ENCODE assay signal across 10 cellular contexts in the genomic region with DNA sequence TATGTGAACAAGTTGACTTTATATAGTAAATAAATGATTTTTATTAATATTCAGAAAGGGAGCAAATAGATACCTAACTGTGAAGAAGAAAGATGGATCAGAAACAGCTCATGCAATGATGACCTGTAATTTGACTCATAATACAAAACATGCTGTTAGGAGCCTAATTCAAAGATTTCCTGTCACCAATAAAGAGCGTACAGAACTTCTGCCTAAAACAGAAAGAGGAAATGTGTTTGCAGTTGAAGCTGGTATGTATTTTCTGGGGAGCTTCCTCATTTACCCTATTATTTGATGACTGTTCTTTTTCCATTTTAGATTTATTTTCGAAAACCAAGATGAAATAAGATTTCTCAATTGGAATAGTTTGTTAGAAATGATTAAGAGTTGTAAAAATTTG. TPM values are rescaled to one million over a fixed set of nuclear protein-coding genes. Genes with fewer than 3 reads are reported as not detected.
DNase-seq lines count a peak whose midpoint lies in the region; ATAC-seq, FAIRE-seq and TF ChIP-seq lines count a peak whose summit lies in the region.
"Had no signal": no experiment of that assay in that cellular context is flagged by ENCODE, and none has a peak within 500 bp of the region (broad histone marks: within the 10 kb centered on the region; RNA-seq: fewer than 3 reads in every experiment).

No MANE protein-coding gene starts in this region.

- peak; percentile 94 for FAIRE-seq in GM12878 (lab: Jason Lieb, UNC)

- POLR2A ChIA-PET in GM12878 (lab: Charles Lee), result no interaction called here

- TF ChIP-seq CTCF in GM12878 (IDR thresholded peaks at IDR 0.05 in 2 of 3, conservative IDR thresholded peaks at IDR 0.05 in 1 of 3; ENCODE audit: control insufficient read depth in 2 of 3, extremely low read depth in 1 of 3, insufficient read depth in 1 of 3, low read depth in 3 of 3, low read length in 3 of 3), result no peak

- intact Hi-C loops in GM12878 (cut with micrococcal nuclease; ENCODE audit: unreplicated experiment), result no loop called here

- WGBS in GM12878 (ENCODE audit: insufficient coverage, insufficient replicate concordance, low lambda C conversion rate, missing lambda C conversion rate), result 9% methylated on average over 2 of the region's 2 CpGs

- 0 out of 4 replicates have a peak, but pooled peaks cover 0 to 4% of the 10 kb centered on the region in 2 experiments for H3K36me3 ChIP-seq in GM12878 (ENCODE audit: control insufficient read depth in 2 of 2, insufficient read depth in 2 of 2, low read length in 1 of 2)
- H3K36me3 ChIP-seq in effector memory CD4-positive, alpha-beta T cell (ENCODE audit: control insufficient read depth, insufficient read depth, low read length), result no peaks in the 10 kb centered on the region

- no peak overlapping the region; the same call in 1 of the 2 replicates for H2AFZ ChIP-seq in GM12878 (ENCODE audit: control insufficient read depth, low read depth, low read length)

- in situ Hi-C loops in GM12878 (cut with MboI) (no loop called here), ACHN (cut with HindIII; ENCODE audit: low pct_ligation_motif_present, low pct_unique_long_range_greater_than_20kb, low sequenced_read_pairs) (no loop called here)

- CTCF ChIA-PET in GM12878 (lab: Yijun Ruan, JAX), result interaction anchor here (0.6 to 1.6 kb wide), 6 partner anchors 10 to 848 kb away, joined by 3 to 5 read pairs (median 4); no protein-coding TSS in a partner anchor

- peaks cover 22% of the 10 kb centered on the region for H3K79me2 ChIP-seq in GM12878 (ENCODE audit: control insufficient read depth, insufficient read depth, low read length)

- peaks cover 16% of the 10 kb centered on the region for H3K4me1 ChIP-seq in GM12878 (ENCODE audit: control insufficient read depth, insufficient read depth, low read length)
- peaks cover 4% of the 10 kb centered on the region for H3K4me1 ChIP-seq in effector memory CD4-positive, alpha-beta T cell (ENCODE audit: control insufficient read depth, insufficient read depth, low read length, poor library complexity, severe bottlenecking)

- H3K27ac ChIP-seq in GM12878 (ENCODE audit: control insufficient read depth, insufficient read depth), result peak overlapping the region; percentile 52; the same call in 1 of the 2 replicates
- H3K27ac ChIP-seq in effector memory CD4-positive, alpha-beta T cell (ENCODE audit: insufficient read depth, low read length, poor library complexity, severe bottlenecking), result no peak overlapping the region

- BruUV-seq in GM12878 (replicated peaks; lab: Mats Ljungman, UMichigan), result no TSS peak

- TF ChIP-seq RAD21 in GM12878 (IDR thresholded peaks at IDR 0.05; ENCODE audit: insufficient read depth, low read depth, low read length), result no peak

- SMC1A ChIA-PET in GM12878 (lab: Charles Lee; ENCODE audit: uncharacterized antibody, unreplicated experiment), result interaction anchor here (1.0 to 1.7 kb wide), 5 partner anchors 10 to 14 kb away, joined by 3 to 5 read pairs (median 3); a partner anchor contains a TSS

- TF ChIP-seq POLR2A in GM12878 (IDR thresholded peaks at IDR 0.05; ENCODE audit: low read depth, low read length), result no peak

- no peaks in the 10 kb centered on the region for H3K27me3 ChIP-seq in GM12878 (replicated peaks in 1 of 2; ENCODE audit: control insufficient read depth in 2 of 2, insufficient read depth in 2 of 2, low read length in 1 of 2)
- H3K27me3 ChIP-seq in effector memory CD4-positive, alpha-beta T cell (replicated peaks; ENCODE audit: control insufficient read depth, insufficient read depth, low read length, poor library complexity, severe bottlenecking), result no peaks in the 10 kb centered on the region
- H3K27me3 ChIP-seq: heart left ventricle had no signal

- no peak overlapping the region for H3K9ac ChIP-seq in GM12878 (ENCODE audit: control insufficient read depth, insufficient read depth, low read length)

- DNase-seq in GF-D8 (lab: John Stamatoyannopoulos, UW) (peak; percentile 27), GM12878 (ENCODE audit: low read depth, low spot score) (no peak), activated gamma-delta T cell (lab: John Stamatoyannopoulos, UW) (no peak), NCI-H345 (lab: John Stamatoyannopoulos, UW) (no peak), ACHN (no peak)
- DNase-seq in effector memory CD4-positive, alpha-beta T cell, result no peak
- DNase-seq: heart left ventricle, NCI-H2081 had no signal

- H3K4me3 ChIP-seq in GM12878, result no peak overlapping the region
- no peak overlapping the region for H3K4me3 ChIP-seq in effector memory CD4-positive, alpha-beta T cell (ENCODE audit: insufficient read depth, low read depth, low read length, poor library complexity, severe bottlenecking)
- H3K4me3 ChIP-seq: heart left ventricle had no signal

- no peak for TF ChIP-seq EP300 in GM12878 (IDR thresholded peaks at IDR 0.05; ENCODE audit: borderline replicate concordance in 1 of 2, control insufficient read depth in 1 of 2, low read depth in 2 of 2, low read length in 2 of 2)

- peak overlapping the region; percentile 61 for H3K4me2 ChIP-seq in GM12878 (ENCODE audit: control insufficient read depth, insufficient read depth)

- ATAC-seq in GM21381 (IDR thresholded peaks at IDR 0.05; ENCODE audit: unreplicated experiment), result peak; percentile 64
- ATAC-seq in HG03460 (IDR thresholded peaks at IDR 0.05; ENCODE audit: unreplicated experiment), result peak; percentile 63
- ATAC-seq in GM12878, result peak; percentile 72

- RAD21 ChIA-PET in GM12878 (lab: Charles Lee; ENCODE audit: unreplicated experiment), result interaction anchor here (0.7 to 1.6 kb wide), 3 partner anchors 9 to 24 kb away, joined by 3 to 10 read pairs (median 4); a partner anchor contains a TSS

- H3K9me3 ChIP-seq in GM12878 (replicated peaks; ENCODE audit: control insufficient read depth, insufficient read depth, low read length), result no peaks in the 10 kb centered on the region; the same call in 2 of the 3 replicates
- H3K9me3 ChIP-seq in effector memory CD4-positive, alpha-beta T cell (ENCODE audit: control insufficient read depth, low read length), result no peaks in the 10 kb centered on the region
- H3K9me3 ChIP-seq: heart left ventricle had no signal

- no peaks in the 10 kb centered on the region for H4K20me1 ChIP-seq in GM12878 (ENCODE audit: control insufficient read depth, insufficient read depth)

TF ChIP-seq in GM12878, 131 proteins besides CTCF, POLR2A, EP300 and RAD21:
- TF ChIP-seq MTA2 (IDR thresholded peaks at IDR 0.05; ENCODE audit: low read depth) (no peak), BACH1 (IDR thresholded peaks at IDR 0.05; ENCODE audit: borderline replicate concordance) (no peak), SPI1 (IDR thresholded peaks at IDR 0.05; ENCODE audit: borderline replicate concordance, insufficient read depth, low read depth, low read length) (peak; percentile 80), JUNB (IDR thresholded peaks at IDR 0.05) (0 out of 2 replicates have a peak, but pooled peaks have one; percentile 5), MXI1 (IDR thresholded peaks at IDR 0.05; ENCODE audit: low read depth, low read length) (no peak), NFIC (IDR thresholded peaks at IDR 0.05; ENCODE audit: low read depth, low read length) (peak; percentile 23; the same call in 1 of the 2 replicates)

RNA-seq across cellular contexts. Expression of a gene that starts 11.4 kb away (rescaled TPM):
- total RNA-seq in GM12878 (2013; cell fraction: nucleolus; rRNA removed), result 118 and 123 TPM in 2 replicates
- total RNA-seq in GM12878 (2014; rRNA removed) (16.7 and 20.3 TPM in 2 replicates), GM12878 (2014; rRNA removed; fragmentation: Illumina TruSeq; extraction: Trizol) (23.0 and 24.9 TPM in 2 replicates), GM12878 (2021) (25.2 and 25.8 TPM in 2 replicates)
- 7.6 TPM for polyA plus RNA-seq in GM12878 (2011; ENCODE audit: low read depth)
- polyA plus RNA-seq in GM12878 (2011; rRNA removed) (16.1 and 25.7 TPM in 2 replicates), GM12878 (2014; fragmentation: Illumina TruSeq; extraction: Trizol) (24.3 and 29.6 TPM in 2 replicates), GM12878 (2014; fragmentation: Nextera tagmentation; extraction: Ambion mirVana) (1 to 10 TPM; 3.8 to 5.7 TPM), GM12878 (2014; rRNA removed) (18.6 and 21.6 TPM in 2 replicates), GM12878 (2016; fragmentation: Nextera tagmentation; extraction: Ambion mirVana) (10 to 100 TPM; 15.1 to 16.0 TPM)
- 4.5 and 4.7 TPM in 2 replicates for polyA plus RNA-seq in GM12878 (2011; cell fraction: cytosol; rRNA removed)
- polyA plus RNA-seq in GM12878 (2011; cell fraction: nucleus; rRNA removed), result 22.5 and 31.3 TPM in 2 replicates
- 9.8 and 12.6 TPM in 2 replicates for polyA plus RNA-seq in GM12878 (2012)
- 19.5 and 22.5 TPM in 2 replicates for polyA minus RNA-seq in GM12878 (2011; rRNA and poly(A)+ RNA removed)
- polyA minus RNA-seq in GM12878 (2011; cell fraction: cytosol; rRNA and poly(A)+ RNA removed), result 6.0 and 7.6 TPM in 2 replicates
- polyA minus RNA-seq in GM12878 (2011; cell fraction: nucleus; rRNA and poly(A)+ RNA removed), result 37.2 and 58.6 TPM in 2 replicates

RNA-seq across cellular contexts. Expression of a gene that starts 36.7 kb away (rescaled TPM):
- 0.07 TPM in 1 of 2 replicates, not detected in the other for total RNA-seq in GM12878 (2013; cell fraction: nucleolus; rRNA removed)
- total RNA-seq in GM12878 (2014; rRNA removed) (0.22 and 0.28 TPM in 2 replicates), GM12878 (2014; rRNA removed; fragmentation: Illumina TruSeq; extraction: Trizol) (0.13 and 0.28 TPM in 2 replicates), GM12878 (2021) (0.38 and 0.48 TPM in 2 replicates)
- polyA plus RNA-seq in GM12878 (2011; ENCODE audit: low read depth), result 0.12 TPM
- polyA plus RNA-seq in GM12878 (2011; rRNA removed) (0.03 and 0.04 TPM in 2 replicates), GM12878 (2014; fragmentation: Illumina TruSeq; extraction: Trizol) (0.06 and 0.15 TPM in 2 replicates), GM12878 (2014; fragmentation: Nextera tagmentation; extraction: Ambion mirVana) (under 1 TPM; 0.04 to 0.18 TPM), GM12878 (2014; rRNA removed) (0.09 and 0.10 TPM in 2 replicates), GM12878 (2016; fragmentation: Nextera tagmentation; extraction: Ambion mirVana) (under 1 TPM; 0.64 to 0.86 TPM)
- polyA plus RNA-seq in GM12878 (2011; cell fraction: cytosol; rRNA removed), result 0.06 and 0.07 TPM in 2 replicates
- 0.01 and 0.04 TPM in 2 replicates for polyA plus RNA-seq in GM12878 (2011; cell fraction: nucleus; rRNA removed)
- 0.25 and 0.28 TPM in 2 replicates for polyA plus RNA-seq in GM12878 (2012)
- 0.10 TPM in 1 of 2 replicates, not detected in the other for polyA minus RNA-seq in GM12878 (2011; rRNA and poly(A)+ RNA removed)
- not detected in 2 replicates for polyA minus RNA-seq in GM12878 (2011; cell fraction: cytosol; rRNA and poly(A)+ RNA removed)
- polyA minus RNA-seq in GM12878 (2011; cell fraction: nucleus; rRNA and poly(A)+ RNA removed), result 0.10 and 0.12 TPM in 2 replicates
